ENCODE assay signal across 13 cellular contexts in genomic region chr5:145787996-145788395, GRCh38. TPM values are rescaled to one million over a fixed set of nuclear protein-coding genes. Genes with fewer than 3 reads are reported as not detected.
DNase-seq lines count a peak whose midpoint lies in the region; ATAC-seq and TF ChIP-seq lines count a peak whose summit lies in the region.
"Had no signal": no experiment of that assay in that cellular context is flagged by ENCODE, and none has a peak within 500 bp of the region (broad histone marks: within the 10 kb centered on the region; RNA-seq: fewer than 3 reads in every experiment).

No MANE protein-coding gene starts in this region.

- peak; percentile 35 for ATAC-seq in left ventricle myocardium superior
- ATAC-seq in left cardiac atrium: no peak
- ATAC-seq in HG02678 (IDR thresholded peaks at IDR 0.05; ENCODE audit: unreplicated experiment): no peak
- no peak for ATAC-seq in omental fat pad (ENCODE audit: low FRiP score)

- DNase-seq in left ventricle myocardium superior: no peak
- no peak for DNase-seq in left cardiac atrium
- DNase-seq in astrocyte of the hippocampus (ENCODE audit: low read depth, low spot score): peak; percentile 14
- peak; percentile 39 for DNase-seq in iris pigment epithelial cell (ENCODE audit: low read depth)
- DNase-seq in KBM-7: no peak
- DNase-seq in omental fat pad (ENCODE audit: low spot score): no peak
- DNase-seq: ACHN; Calu3; CD4-positive, CD25-positive, alpha-beta regulatory T cell; DMS 273 treated with DMSO at 0.1 percent for 48 hours; DMS79 treated with DMSO at 0.1 percent for 48 hours; GF-D8 had no signal

- in situ Hi-C loops in KBM-7 (cut with MboI; ENCODE audit: low pct_unique_long_range_greater_than_20kb, low sequenced_read_pairs): no loop called here

- TF ChIP-seq CTCF in omental fat pad (IDR thresholded peaks at IDR 0.05): no peak

- intact Hi-C loops in left ventricle myocardium superior (cut with micrococcal nuclease): no loop called here
- intact Hi-C loops in left cardiac atrium (cut with DNase I): no loop called here

RNA-seq across cellular contexts. Expression of gene PRELID2, which starts 47.1 kb away (rescaled TPM):
- 18.9 TPM for total RNA-seq in left ventricle myocardium superior
- total RNA-seq in left cardiac atrium: 10 to 100 TPM; 21.1 to 23.1 TPM
- 10 to 100 TPM in 3 of 4 donors, 1 to 10 TPM in 1; 6.5 to 24.1 (median 12.7) TPM for total RNA-seq in omental fat pad

Comparison
In these comparisons a context has a peak if more than half of its experiments do, and no peak if none do; other contexts are left out.
1. DNase-seq: peak in astrocyte of the hippocampus (single experiment) and iris pigment epithelial cell (single experiment); none in left ventricle myocardium superior (single experiment), left cardiac atrium (single experiment), KBM-7 (single experiment) and omental fat pad (single experiment).